Comparison of ENCODE assay signal across 27 cellular contexts in genomic region chr14:68580096-68580640, GRCh38.
DNase-seq lines count a peak whose midpoint lies in the region; ATAC-seq and TF ChIP-seq lines count a peak whose summit lies in the region.
"Had no signal": no experiment of that assay in that cellular context is flagged by ENCODE, and none has a peak within 500 bp of the region (broad histone marks: within the 10 kb centered on the region; RNA-seq: fewer than 3 reads in every experiment).

No MANE protein-coding gene starts in this region.

- H3K4me1 ChIP-seq in SJCRH30 = peaks cover 58% of the 10 kb centered on the region
- peaks cover 22% of the 10 kb centered on the region for H3K4me1 ChIP-seq in mesenchymal stem cell (ENCODE audit: control insufficient read depth, insufficient read depth, low read depth, low read length)
- H3K4me1 ChIP-seq: ascending aorta, parathyroid adenoma had no signal

- peak overlapping the region; percentile 23 for H2AK5ac ChIP-seq in mesenchymal stem cell (ENCODE audit: low read length, severe bottlenecking)

- no peaks in the 10 kb centered on the region for H3K27me3 ChIP-seq in SJCRH30
- H3K27me3 ChIP-seq in mesenchymal stem cell (ENCODE audit: control insufficient read depth in 1 of 2, insufficient read depth in 1 of 2, low read length in 2 of 2) = no peaks in the 10 kb centered on the region
- H3K27me3 ChIP-seq: ascending aorta, vagina had no signal

- peak overlapping the region; percentile 17 for H3K27ac Mint-ChIP-seq in progenitor cell of endocrine pancreas
- H3K27ac Mint-ChIP-seq: CD4-positive, alpha-beta T cell; endodermal cell had no signal

- peak overlapping the region in 1 of 2 experiments; percentile 56 for H3K14ac ChIP-seq in mesenchymal stem cell (ENCODE audit: low read length in 2 of 2)

- H3K4ac ChIP-seq in mesenchymal stem cell (ENCODE audit: low read depth in 1 of 2, low read length in 2 of 2) = peak overlapping the region; percentile 15 to 48

- H2BK12ac ChIP-seq in mesenchymal stem cell (ENCODE audit: low read length in 2 of 2) = peak overlapping the region; percentile 33 to 99

- ATAC-seq in HG02588 (IDR thresholded peaks at IDR 0.05; ENCODE audit: unreplicated experiment) (no peak), HG03342 (IDR thresholded peaks at IDR 0.05; ENCODE audit: unreplicated experiment) (no peak)
- ATAC-seq: GM12878 had no signal

- DNase-seq in CD1c-positive myeloid dendritic cell (ENCODE audit: extremely low spot score) (peak; percentile 64), SJCRH30 (no peak), mesenchymal stem cell (no peak), progenitor cell of endocrine pancreas (ENCODE audit: low spot score, unreplicated experiment) (no peak), RPMI8226 (no peak), epidermal melanocyte (ENCODE audit: insufficient read length, low spot score) (no peak)
- DNase-seq: ACHN; activated CD4-positive, alpha-beta T cell treated with anti-CD3 and anti-CD28 coated beads, Interleukin-2, amount 10 ng/mL, durations not matched to agents 7 days and 5 days; activated CD8-positive, alpha-beta memory T cell treated with anti-CD3 and anti-CD28 coated beads, Interleukin-2, amount 50 U/mL, for 48 hours; activated effector memory CD4-positive, alpha-beta T cell treated with anti-CD3 and anti-CD28 coated beads, Interleukin-2, amount 50 U/mL, for 16 hours; CD4-positive, alpha-beta T cell; DMS153; endodermal cell; GF-D8; HCEC 1CT; head of caudate nucleus; KBM-7; left ventricle myocardium inferior; NCI-H1048; NCI-H2081; NCI-H446 treated with DMSO at 0.1 percent for 48 hours had no signal

- peak overlapping the region; percentile 2 to 23 for H3K18ac ChIP-seq in mesenchymal stem cell (ENCODE audit: low read depth in 1 of 2, low read length in 2 of 2)

- no peak overlapping the region for H2AFZ ChIP-seq in mesenchymal stem cell (ENCODE audit: low read depth, low read length)
- H2AFZ ChIP-seq: parathyroid adenoma had no signal

- H3K4me3 ChIP-seq in SJCRH30 = no peak overlapping the region
- no peak overlapping the region for H3K4me3 ChIP-seq in mesenchymal stem cell (ENCODE audit: insufficient read depth in 1 of 2, low read depth in 1 of 2, low read length in 2 of 2)
- H3K4me3 ChIP-seq: ascending aorta, GM12878, left ventricle myocardium inferior, vagina had no signal

- no peak overlapping the region for H3K9ac ChIP-seq in mesenchymal stem cell (ENCODE audit: low read length)
- H3K9ac ChIP-seq: parathyroid adenoma had no signal

- peaks cover 1% of the 10 kb centered on the region for H3K36me3 Mint-ChIP-seq in progenitor cell of endocrine pancreas (ENCODE audit: insufficient read depth)

- no peak for TF ChIP-seq CTCF in progenitor cell of endocrine pancreas (IDR thresholded peaks at IDR 0.05; ENCODE audit: unreplicated experiment)

- H3K27me3 Mint-ChIP-seq in progenitor cell of endocrine pancreas = no peaks in the 10 kb centered on the region
- H3K27me3 Mint-ChIP-seq: activated CD4-positive, alpha-beta T cell treated with anti-CD3 and anti-CD28 coated beads, Interleukin-2, amount 10 ng/mL, durations not matched to agents 7 days and 5 days; CD4-positive, alpha-beta T cell had no signal

- peak overlapping the region; percentile 19 for H4K8ac ChIP-seq in mesenchymal stem cell (ENCODE audit: low read length)

- peak overlapping the region; percentile 84 for H2BK15ac ChIP-seq in mesenchymal stem cell (ENCODE audit: low read depth, poor library complexity, severe bottlenecking)

- H3K23ac ChIP-seq in mesenchymal stem cell (ENCODE audit: low read length in 2 of 2) = no peak overlapping the region

- peaks cover 13% of the 10 kb centered on the region for H3K9me3 Mint-ChIP-seq in progenitor cell of endocrine pancreas (ENCODE audit: low read depth)

- H3K4me1 Mint-ChIP-seq in progenitor cell of endocrine pancreas (ENCODE audit: low read depth) = peaks cover 12% of the 10 kb centered on the region
- H3K4me1 Mint-ChIP-seq: activated CD4-positive, alpha-beta T cell treated with anti-CD3 and anti-CD28 coated beads, Interleukin-2, amount 10 ng/mL, durations not matched to agents 7 days and 5 days had no signal

- H3K4me2 ChIP-seq in mesenchymal stem cell (ENCODE audit: low read length, poor library complexity, severe bottlenecking) = no peak overlapping the region

- H4K91ac ChIP-seq in mesenchymal stem cell (ENCODE audit: low read length) = peak overlapping the region; percentile 88

- H3K27ac ChIP-seq in SJCRH30 (peak overlapping the region; percentile 85), mesenchymal stem cell (ENCODE audit: low read length, poor library complexity, severe bottlenecking) (no peak overlapping the region)
- H3K27ac ChIP-seq: ascending aorta, left ventricle myocardium inferior, parathyroid adenoma, vagina had no signal

- H2BK120ac ChIP-seq in mesenchymal stem cell (ENCODE audit: low read depth, low read length) = peak overlapping the region; percentile 69

- H3K9me3 ChIP-seq in SJCRH30 (replicated peaks) (0 out of 2 replicates have a peak, but pooled peaks cover 8% of the 10 kb centered on the region), mesenchymal stem cell (ENCODE audit: control insufficient read depth, low read length) (no peaks in the 10 kb centered on the region)
- H3K9me3 ChIP-seq: ascending aorta, left ventricle myocardium inferior, vagina had no signal

- no peaks in the 10 kb centered on the region for H3K36me3 ChIP-seq in SJCRH30
- no peaks in the 10 kb centered on the region for H3K36me3 ChIP-seq in mesenchymal stem cell (ENCODE audit: control insufficient read depth in 1 of 2, insufficient read depth in 2 of 2, low read depth in 1 of 2, low read length in 2 of 2)
- H3K36me3 ChIP-seq: ascending aorta, left ventricle myocardium inferior, vagina had no signal

- no peaks in the 10 kb centered on the region for H3K79me1 ChIP-seq in mesenchymal stem cell (replicated peaks; ENCODE audit: low read length, poor library complexity, severe bottlenecking)

- H2BK5ac ChIP-seq in mesenchymal stem cell (ENCODE audit: low read depth, low read length, poor library complexity, severe bottlenecking) = no peak overlapping the region

- 84% methylated on average over 9 of the region's 9 CpGs for WGBS in mesenchymal stem cell

- no peak overlapping the region for H3K4me3 Mint-ChIP-seq in progenitor cell of endocrine pancreas (ENCODE audit: low read depth)
- H3K4me3 Mint-ChIP-seq: activated CD4-positive, alpha-beta T cell treated with anti-CD3 and anti-CD28 coated beads, Interleukin-2, amount 10 ng/mL, durations not matched to agents 7 days and 5 days; CD4-positive, alpha-beta T cell; endodermal cell had no signal
